ENCODE assay signal across 20 cellular contexts in genomic region chr6:118383924-118384323, GRCh38.
"Had no signal": no experiment of that assay in that cellular context is flagged by ENCODE, and none has a peak within 500 bp of the region (broad histone marks: within the 10 kb centered on the region; RNA-seq: fewer than 3 reads in every experiment).

No MANE protein-coding gene starts in this region.

- H3K9me3 Mint-ChIP-seq: endodermal cell had no signal

- ATAC-seq: naive thymus-derived CD4-positive, alpha-beta T cell; psoas muscle; right lobe of liver had no signal

- H3K4me3 Mint-ChIP-seq: endodermal cell; naive thymus-derived CD4-positive, alpha-beta T cell; nephron progenitor cell had no signal

- H3K27ac Mint-ChIP-seq: endodermal cell; naive thymus-derived CD4-positive, alpha-beta T cell; nephron progenitor cell had no signal

- H3K4me3 ChIP-seq: coronary artery, psoas muscle, right lobe of liver, spleen, stomach, thoracic aorta, transverse colon had no signal

- H3K27me3 Mint-ChIP-seq: naive thymus-derived CD4-positive, alpha-beta T cell had no signal

- DNase-seq: effector CD4-positive, alpha-beta T cell; endodermal cell; foreskin melanocyte; head of caudate nucleus; hypothalamus; kidney glomerular epithelial cell; naive thymus-derived CD4-positive, alpha-beta T cell; nephron progenitor cell; psoas muscle; retina; right lobe of liver; spleen; stimulated activated CD4-positive, alpha-beta T cell treated with anti-CD3 and anti-CD28 coated beads, Interleukin-15, amount 100 ng/mL, for 24 hours; stimulated activated CD4-positive, alpha-beta T cell treated with anti-CD3 and anti-CD28 coated beads, Interleukin-1b, Interleukin-23, amount 100 ng/mL, for 48 hours; stimulated activated naive CD4-positive, alpha-beta T cell; stomach; substantia nigra; transverse colon had no signal

- H3K4me1 Mint-ChIP-seq: endodermal cell; naive thymus-derived CD4-positive, alpha-beta T cell; nephron progenitor cell had no signal
